ENCODE assay signal across 3 cellular contexts in genomic region chr12:79548525-79548924, GRCh38.
TF ChIP-seq lines count a peak whose summit lies in the region.

No MANE protein-coding gene starts in this region.

TF ChIP-seq in SK-N-SH, 30 proteins besides CTCF, POLR2A, EP300 and RAD21:
- TF ChIP-seq YY1 (IDR thresholded peaks at IDR 0.05; ENCODE audit: low read depth): no peak
- no peak for TF ChIP-seq GABPA (IDR thresholded peaks at IDR 0.05; ENCODE audit: low read depth)
- TF ChIP-seq PBX3 (IDR thresholded peaks at IDR 0.05): no peak
- no peak for TF ChIP-seq IRF3 (IDR thresholded peaks at IDR 0.05; ENCODE audit: low read depth, low read length)
- no peak for TF ChIP-seq JUND (IDR thresholded peaks at IDR 0.05)
- TF ChIP-seq MXI1 (IDR thresholded peaks at IDR 0.05; ENCODE audit: low read depth, low read length): no peak
- no peak for TF ChIP-seq TAF1 (IDR thresholded peaks at IDR 0.05; ENCODE audit: borderline replicate concordance, low read depth, low read length)
- no peak for TF ChIP-seq ELF1 (IDR thresholded peaks at IDR 0.05)
- TF ChIP-seq RXRA (IDR thresholded peaks at IDR 0.05; ENCODE audit: borderline replicate concordance, low read depth): no peak
- TF ChIP-seq POLR2AphosphoS5 (IDR thresholded peaks at IDR 0.05; ENCODE audit: low read depth, low read length): no peak
- TF ChIP-seq NRF1 (IDR thresholded peaks at IDR 0.05; ENCODE audit: low read depth, low read length): no peak

TF ChIP-seq in SK-N-SH treated with all-trans-retinoic acid at 6 μM for 48 hours, 23 proteins besides CTCF, POLR2A, EP300 and RAD21:
- no peak for TF ChIP-seq ZFP3 (CRISPR knock-in tag; IDR thresholded peaks at IDR 0.05)
- TF ChIP-seq ZC3H10 (CRISPR knock-in tag; IDR thresholded peaks at IDR 0.05): no peak
- TF ChIP-seq ISL1 (CRISPR knock-in tag; IDR thresholded peaks at IDR 0.05): no peak
- no peak for TF ChIP-seq POU6F1 (CRISPR knock-in tag; IDR thresholded peaks at IDR 0.05; ENCODE audit: borderline replicate concordance, low read depth)
- no peak for TF ChIP-seq ESRRG (CRISPR knock-in tag; IDR thresholded peaks at IDR 0.05)
- no peak for TF ChIP-seq SNAI2 (CRISPR knock-in tag; IDR thresholded peaks at IDR 0.05)
- no peak for TF ChIP-seq CREB5 (CRISPR knock-in tag; IDR thresholded peaks at IDR 0.05; ENCODE audit: low read depth)
- no peak for TF ChIP-seq ZNF565 (CRISPR knock-in tag; conservative IDR thresholded peaks at IDR 0.05; ENCODE audit: low read depth)
- TF ChIP-seq RARB (CRISPR knock-in tag; IDR thresholded peaks at IDR 0.05): no peak
- TF ChIP-seq CSRNP3 (CRISPR knock-in tag; IDR thresholded peaks at IDR 0.05): no peak
- no peak for TF ChIP-seq CSDC2 (CRISPR knock-in tag; IDR thresholded peaks at IDR 0.05)
- TF ChIP-seq ZNF70 (CRISPR knock-in tag; IDR thresholded peaks at IDR 0.05): no peak
- no peak for TF ChIP-seq OSR1 (CRISPR knock-in tag; IDR thresholded peaks at IDR 0.05)
- TF ChIP-seq TCF4 (CRISPR knock-in tag; IDR thresholded peaks at IDR 0.05; ENCODE audit: borderline replicate concordance): no peak
- TF ChIP-seq ZFP30 (CRISPR knock-in tag; IDR thresholded peaks at IDR 0.05): no peak
- no peak for TF ChIP-seq TOX (CRISPR knock-in tag; IDR thresholded peaks at IDR 0.05; ENCODE audit: borderline replicate concordance)

TF ChIP-seq in H1, 55 proteins besides CTCF, POLR2A, EP300 and RAD21:
- TF ChIP-seq ZNF274 (IDR thresholded peaks at IDR 0.05; ENCODE audit: borderline replicate concordance, extremely low read depth, low read length): no peak
- no peak for TF ChIP-seq BACH1 (IDR thresholded peaks at IDR 0.05; ENCODE audit: low read length)
- TF ChIP-seq SP2 (IDR thresholded peaks at IDR 0.05; ENCODE audit: low read length): no peak
- peak; percentile 71; the same call in 1 of the 2 replicates for TF ChIP-seq KDM1A (IDR thresholded peaks at IDR 0.05; ENCODE audit: borderline replicate concordance, low read length)
TF ChIP-seq in H1: peak in this region for 1.
